ENCODE assay signal across 8 cellular contexts in genomic region chr2:211126256-211126655, GRCh38.
"Had no signal": no experiment of that assay in that cellular context is flagged by ENCODE, and none has a peak within 500 bp of the region (broad histone marks: within the 10 kb centered on the region; RNA-seq: fewer than 3 reads in every experiment).

No MANE protein-coding gene starts in this region.

- DNase-seq: GDM1, GF-D8 had no signal

- FAIRE-seq: G401.6, GM12878, GM12891, GM12892, GM18507, GM19239 had no signal

- ATAC-seq: GM12878 had no signal

- H3K4me3 ChIP-seq: GM12878 had no signal
